ENCODE assay signal across 8 cellular contexts in the genomic region with DNA sequence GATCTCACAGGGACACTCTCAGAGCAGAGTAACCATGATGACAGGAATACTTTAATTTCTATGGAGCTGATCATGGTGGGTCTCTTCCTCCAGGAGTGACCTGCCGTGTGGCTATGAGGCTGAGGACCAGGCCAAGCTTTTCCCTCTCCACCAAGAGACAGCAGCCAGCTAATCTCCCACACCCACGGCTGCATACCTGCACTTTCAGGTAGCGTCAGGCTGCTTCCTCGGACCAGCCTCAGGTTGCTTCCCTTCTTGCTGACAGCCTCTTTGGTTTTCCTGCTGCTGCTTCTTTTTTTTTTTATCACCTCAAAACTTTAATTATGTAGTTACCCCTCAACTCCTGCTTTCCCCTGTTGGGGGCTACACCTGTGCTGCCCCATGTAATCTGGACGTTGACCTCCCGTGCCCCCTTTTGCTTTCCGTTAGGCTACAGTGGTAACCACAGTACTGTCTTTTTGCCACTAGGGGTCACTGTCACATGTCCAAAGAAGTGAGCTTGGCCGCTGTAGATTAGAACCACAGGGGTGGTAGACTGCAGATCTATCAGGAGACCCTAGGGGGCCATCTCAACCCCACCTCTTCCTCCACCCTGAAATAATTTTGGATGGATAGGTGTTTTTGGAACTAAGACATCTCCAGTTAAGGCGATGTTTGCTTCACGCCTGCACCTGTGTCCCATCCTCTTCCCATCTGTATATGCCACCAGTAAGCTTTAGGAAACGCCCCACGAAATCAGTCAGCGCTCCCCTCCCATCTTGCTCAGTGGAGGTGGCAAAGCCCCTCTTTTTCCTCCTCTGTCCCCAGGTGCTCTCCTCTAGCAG. TPM values are rescaled to one million over a fixed set of nuclear protein-coding genes. Genes with fewer than 3 reads are reported as not detected.
A peak's percentile ranks its signal among the peaks of the same experiment; 100 is the strongest.
DNase-seq lines count a peak whose midpoint lies in the region; ATAC-seq, FAIRE-seq and TF ChIP-seq lines count a peak whose summit lies in the region.

No MANE protein-coding gene starts in this region.

- H2BK120ac ChIP-seq in neuronal stem cell (ENCODE audit: low read depth, low read length) = no peak overlapping the region

- H3K79me1 ChIP-seq in neuronal stem cell (ENCODE audit: low read depth, low read length) = no peaks in the 10 kb centered on the region

- WGBS in neuronal stem cell (ENCODE audit: extremely low coverage in 2 of 2, insufficient read length in 2 of 2, insufficient replicate concordance in 1 of 2), 2 donors = no CpG with 5 or more reads among the region's 13 CpGs

- no peak overlapping the region for H2AFZ ChIP-seq in neuronal stem cell (ENCODE audit: low read length)

- no peak for FAIRE-seq in RCC 7860 (lab: Jason Lieb, UNC)

- H3K4me1 ChIP-seq in neuronal stem cell (ENCODE audit: control insufficient read depth in 2 of 2, insufficient read depth in 1 of 2, low read depth in 1 of 2, low read length in 2 of 2) (no peaks in the 10 kb centered on the region), thoracic aorta (ENCODE audit: control insufficient read depth in 1 of 2, low read depth in 2 of 2) (no peaks in the 10 kb centered on the region)

- TF ChIP-seq CTCF in fibroblast of pulmonary artery (IDR thresholded peaks at IDR 0.05; ENCODE audit: low read length, missing control alignments) (peak; percentile 91), thoracic aorta (IDR thresholded peaks at IDR 0.05) (peak; percentile 95)

- DNase-seq in GF-D8 (lab: John Stamatoyannopoulos, UW) (peak; percentile 44), H4 (ENCODE audit: low spot score) (peak; percentile 69), LoVo (ENCODE audit: low spot score) (peak; percentile 84), RCC 7860 (ENCODE audit: low spot score) (peak; percentile 55), fibroblast of pulmonary artery (ENCODE audit: low read depth) (peak; percentile 86), neuronal stem cell (ENCODE audit: low spot score) (peak; percentile 74), thoracic aorta (ENCODE audit: low spot score) (peak; percentile 34)
- peak; percentile 66 to 70 for DNase-seq in activated T-cell treated with anti-CD3 and anti-CD28 coated beads, Interleukin-2, amount 50 U/mL, for 48 hours

- H3K4me3 ChIP-seq in fibroblast of pulmonary artery (replicated peaks; ENCODE audit: low read depth, low read length) (no peak overlapping the region), neuronal stem cell (ENCODE audit: low read length in 2 of 2) (no peak overlapping the region), thoracic aorta (no peak overlapping the region)

- H2BK5ac ChIP-seq in neuronal stem cell (ENCODE audit: low read length) = no peak overlapping the region

- no peak overlapping the region for H4K8ac ChIP-seq in neuronal stem cell (ENCODE audit: low read depth, low read length)

- no peak overlapping the region for H2AK5ac ChIP-seq in neuronal stem cell (ENCODE audit: low read depth, low read length)

- no peak overlapping the region for H3K4me2 ChIP-seq in neuronal stem cell (ENCODE audit: insufficient read depth, low read length, poor library complexity, severe bottlenecking)

- H3K36me3 ChIP-seq in neuronal stem cell (replicated peaks in 1 of 2; ENCODE audit: control insufficient read depth in 2 of 2, insufficient read depth in 2 of 2, low read length in 2 of 2) = peaks cover 15 to 16% of the 10 kb centered on the region in 2 donors
- H3K36me3 ChIP-seq in thoracic aorta = no peaks in the 10 kb centered on the region

- H3K27ac ChIP-seq in neuronal stem cell (replicated peaks; ENCODE audit: low read length) (no peak overlapping the region), thoracic aorta (no peak overlapping the region)

- no peaks in the 10 kb centered on the region for H3K27me3 ChIP-seq in neuronal stem cell (ENCODE audit: control insufficient read depth in 3 of 3, insufficient read depth in 3 of 3, low read depth in 1 of 3, low read length in 3 of 3)
- no peaks in the 10 kb centered on the region for H3K27me3 ChIP-seq in thoracic aorta (replicated peaks; ENCODE audit: insufficient read depth)

- H3K14ac ChIP-seq in neuronal stem cell (ENCODE audit: low read length) = no peak overlapping the region

- no peak overlapping the region for H4K91ac ChIP-seq in neuronal stem cell (ENCODE audit: low read depth, low read length, poor library complexity)

- peak; percentile 95 for ATAC-seq in thoracic aorta (ENCODE audit: insufficient number of reproducible peaks, low FRiP score, low read depth)

- no peak overlapping the region for H3K4ac ChIP-seq in neuronal stem cell (ENCODE audit: low read length)

- H3K9me3 ChIP-seq in neuronal stem cell (replicated peaks in 1 of 2; ENCODE audit: control insufficient read depth in 2 of 2, insufficient read depth in 1 of 2, low read depth in 1 of 2, low read length in 2 of 2) (no peaks in the 10 kb centered on the region), thoracic aorta (no peaks in the 10 kb centered on the region)

- no peak overlapping the region for H2BK12ac ChIP-seq in neuronal stem cell (ENCODE audit: low read length)

- H2BK15ac ChIP-seq in neuronal stem cell (ENCODE audit: low read length) = no peak overlapping the region

- H3K18ac ChIP-seq in neuronal stem cell (ENCODE audit: low read length) = no peak overlapping the region

- H3K23ac ChIP-seq in neuronal stem cell (ENCODE audit: low read depth, low read length, poor library complexity) = no peak overlapping the region

- H3K9ac ChIP-seq in neuronal stem cell (ENCODE audit: low read depth, low read length, poor library complexity) = no peak overlapping the region

RNA-seq across cellular contexts. Expression of a gene that starts 7.8 kb away (rescaled TPM):
- total RNA-seq in H4 (2014; rRNA removed; shearing (Covaris generic)) = 24.4 and 27.2 TPM in 2 replicates
- 9.6 TPM for polyA plus RNA-seq in neuronal stem cell (2013, experiment 1 of 2)
- 9.4 TPM for polyA plus RNA-seq in neuronal stem cell (2013, experiment 2 of 2)
- 10 to 100 TPM; 33.4 to 39.9 TPM for total RNA-seq in thoracic aorta

RNA-seq across cellular contexts. Expression of a gene that starts 21.4 kb away (rescaled TPM):
- total RNA-seq in H4 (2014; rRNA removed; shearing (Covaris generic)) = 7.3 and 10.7 TPM in 2 replicates
- 66.7 TPM for polyA plus RNA-seq in neuronal stem cell (2013, experiment 1 of 2)
- 64.9 TPM for polyA plus RNA-seq in neuronal stem cell (2013, experiment 2 of 2)
- 10 to 100 TPM; 37.9 to 55.1 TPM for total RNA-seq in thoracic aorta

RNA-seq across cellular contexts. Expression of a gene that starts 28.0 kb away (rescaled TPM):
- 8.5 and 11.7 TPM in 2 replicates for total RNA-seq in H4 (2014; rRNA removed; shearing (Covaris generic))
- polyA plus RNA-seq in neuronal stem cell (2013, experiment 1 of 2) = 14.2 TPM
- 13.8 TPM for polyA plus RNA-seq in neuronal stem cell (2013, experiment 2 of 2)
- total RNA-seq in thoracic aorta = 10 to 100 TPM; 73.8 to 77.0 TPM

RNA-seq across cellular contexts. Expression of a gene that starts 33.4 kb away (rescaled TPM):
- total RNA-seq in H4 (2014; rRNA removed; shearing (Covaris generic)) = 0.27 TPM in 1 of 2 replicates, not detected in the other
- 3.7 TPM for polyA plus RNA-seq in neuronal stem cell (2013, experiment 1 of 2)
- polyA plus RNA-seq in neuronal stem cell (2013, experiment 2 of 2) = 3.8 TPM
- total RNA-seq in thoracic aorta = 1 to 10 TPM in 1 of 2 donors, under 1 TPM in 1; 0.81 to 2.7 TPM

RNA-seq across cellular contexts. Expression of a gene that starts 36.2 kb away (rescaled TPM):
- total RNA-seq in H4 (2014; rRNA removed; shearing (Covaris generic)) = 76.6 and 109 TPM in 2 replicates
- 127 TPM for polyA plus RNA-seq in neuronal stem cell (2013, experiment 1 of 2)
- 118 TPM for polyA plus RNA-seq in neuronal stem cell (2013, experiment 2 of 2)
- 100 to 1,000 TPM; 101 to 153 TPM for total RNA-seq in thoracic aorta

Comparison
In these comparisons a context has a peak if more than half of its experiments do, and no peak if none do; other contexts are left out.
1. DNase-seq: peak in every context shown above with its lines; median percentile 86 in fibroblast of pulmonary artery; 84 in LoVo; 74 in neuronal stem cell; 69 in H4; 68 in activated T-cell treated with anti-CD3 and anti-CD28 coated beads, Interleukin-2, amount 50 U/mL, for 48 hours; 55 in RCC 7860; 44 in GF-D8; 34 in thoracic aorta.